In genomic region chr11:697028-697491, GRCh38 we compare ENCODE assay signal across 8 cellular contexts. TPM values are rescaled to one million over a fixed set of nuclear protein-coding genes. Genes with fewer than 3 reads are reported as not detected.
A peak's percentile ranks its signal among the peaks of the same experiment; 100 is the strongest.
DNase-seq lines count a peak whose midpoint lies in the region; FAIRE-seq and TF ChIP-seq lines count a peak whose summit lies in the region.

No MANE protein-coding gene starts in this region.

- no peaks in the 10 kb centered on the region for H3K27me3 Mint-ChIP-seq in activated naive CD4-positive, alpha-beta T cell treated with anti-CD3 and anti-CD28 coated beads, Interleukin-2, amount 50 U/mL, for 24 hours
- H3K27me3 Mint-ChIP-seq in activated CD4-positive, alpha-beta memory T cell treated with anti-CD3 and anti-CD28 coated beads, Interleukin-2, amount 10 ng/mL, durations not matched to agents 7 days and 5 days = no peaks in the 10 kb centered on the region

- H3K36me3 Mint-ChIP-seq in activated naive CD4-positive, alpha-beta T cell treated with anti-CD3 and anti-CD28 coated beads, Interleukin-2, amount 50 U/mL, for 24 hours = no peaks in the 10 kb centered on the region
- peaks cover 28% of the 10 kb centered on the region for H3K36me3 Mint-ChIP-seq in activated CD4-positive, alpha-beta memory T cell treated with anti-CD3 and anti-CD28 coated beads, Interleukin-2, amount 10 ng/mL, durations not matched to agents 7 days and 5 days (ENCODE audit: low read depth)

- peak; percentile 92 for FAIRE-seq in keratinocyte (lab: Jason Lieb, UNC)

- no peaks in the 10 kb centered on the region for H3K9me3 ChIP-seq in keratinocyte (ENCODE audit: control insufficient read depth, low read depth, low read length)
- H3K9me3 ChIP-seq in tibial artery = no peaks in the 10 kb centered on the region

- POLR2A ChIA-PET in activated CD4-positive, alpha-beta memory T cell treated with anti-CD3 and anti-CD28 coated beads, Interleukin-2, amount 10 ng/mL, durations not matched to agents 7 days and 5 days (lab: Charles Lee) = interaction anchor here (0.6 to 3.5 kb wide), 7 partner anchors 9 to 143 kb away, joined by 3 to 28 read pairs (median 10); partner anchors contain the start of genes EPS8L2 and PHRF1

- H3K4me2 ChIP-seq in keratinocyte (ENCODE audit: control insufficient read depth, extremely low read depth, insufficient read depth, low read depth, low read length) = peak overlapping the region; percentile 83

- peaks cover 34% of the 10 kb centered on the region for H3K4me1 Mint-ChIP-seq in activated naive CD4-positive, alpha-beta T cell treated with anti-CD3 and anti-CD28 coated beads, Interleukin-2, amount 50 U/mL, for 24 hours
- peaks cover 38% of the 10 kb centered on the region for H3K4me1 Mint-ChIP-seq in activated CD4-positive, alpha-beta memory T cell treated with anti-CD3 and anti-CD28 coated beads, Interleukin-2, amount 10 ng/mL, durations not matched to agents 7 days and 5 days

- peak overlapping the region; percentile 99 for H3K9ac ChIP-seq in keratinocyte (ENCODE audit: control insufficient read depth, extremely low read depth, insufficient read depth, low read length)

- H3K79me2 ChIP-seq in keratinocyte (ENCODE audit: control insufficient read depth, insufficient read depth, low read length) = peaks cover 36% of the 10 kb centered on the region

- DNase-seq in activated naive CD4-positive, alpha-beta T cell (lab: John Stamatoyannopoulos, UW) = no peak
- DNase-seq in activated CD4-positive, alpha-beta memory T cell treated with anti-CD3 and anti-CD28 coated beads, Interleukin-2, amount 10 ng/mL, durations not matched to agents 7 days and 5 days = no peak
- DNase-seq in keratinocyte (ENCODE audit: low read depth, low spot score) = no peak
- no peak for DNase-seq in tibial artery
- no peak for DNase-seq in mesenteric fat pad (ENCODE audit: low spot score)
- no peak for DNase-seq in NCI-H187 (lab: John Stamatoyannopoulos, UW)
- DNase-seq in DMS53 (lab: John Stamatoyannopoulos, UW) = no peak

- H3K27me3 ChIP-seq in keratinocyte (ENCODE audit: control insufficient read depth, extremely low read depth, insufficient read depth, low read length) (no peaks in the 10 kb centered on the region), tibial artery (no peaks in the 10 kb centered on the region)

- H2AFZ ChIP-seq in keratinocyte (ENCODE audit: control insufficient read depth, low read length) = no peak overlapping the region

- TF ChIP-seq CTCF in keratinocyte (optimal IDR thresholded peaks at IDR 0.05 in 1 of 3, IDR thresholded peaks at IDR 0.05 in 1 of 3, conservative IDR thresholded peaks at IDR 0.05 in 1 of 3; ENCODE audit: extremely low read depth in 1 of 3, insufficient read depth in 2 of 3, low read length in 3 of 3) (no peak), tibial artery (IDR thresholded peaks at IDR 0.05) (no peak)

- CTCF ChIA-PET in activated CD4-positive, alpha-beta memory T cell treated with anti-CD3 and anti-CD28 coated beads, Interleukin-2, amount 10 ng/mL, durations not matched to agents 7 days and 5 days (lab: Charles Lee) = interaction anchor here (0.7 to 4.5 kb wide), 8 partner anchors 10 to 249 kb away, joined by 3 to 34 read pairs (median 4); no protein-coding TSS in a partner anchor

- peak overlapping the region; percentile 81 for H3K27ac Mint-ChIP-seq in activated naive CD4-positive, alpha-beta T cell treated with anti-CD3 and anti-CD28 coated beads, Interleukin-2, amount 50 U/mL, for 24 hours
- H3K27ac Mint-ChIP-seq in activated CD4-positive, alpha-beta memory T cell treated with anti-CD3 and anti-CD28 coated beads, Interleukin-2, amount 10 ng/mL, durations not matched to agents 7 days and 5 days = peak overlapping the region; percentile 58

- dilution Hi-C loops in keratinocyte (cut with MboI; ENCODE audit: extremely low pct_ligation_motif_present, low sequenced_read_pairs) = no loop called here

- no peaks in the 10 kb centered on the region for H3K9me3 Mint-ChIP-seq in activated naive CD4-positive, alpha-beta T cell treated with anti-CD3 and anti-CD28 coated beads, Interleukin-2, amount 50 U/mL, for 24 hours
- no peaks in the 10 kb centered on the region for H3K9me3 Mint-ChIP-seq in activated CD4-positive, alpha-beta memory T cell treated with anti-CD3 and anti-CD28 coated beads, Interleukin-2, amount 10 ng/mL, durations not matched to agents 7 days and 5 days

- H3K36me3 ChIP-seq in keratinocyte (ENCODE audit: control insufficient read depth in 2 of 2, extremely low read depth in 1 of 2, insufficient read depth in 2 of 2, low read length in 2 of 2) (peaks cover 9 to 25% of the 10 kb centered on the region in 2 experiments), tibial artery (peaks cover 0 to 22% (median 11%) of the 10 kb centered on the region in 3 donors)

- H3K4me3 ChIP-seq in keratinocyte (ENCODE audit: control insufficient read depth in 2 of 3, extremely low read depth in 1 of 3, insufficient read depth in 2 of 3, low read depth in 1 of 3, low read length in 3 of 3) = peak overlapping the region; percentile 62 to 91 (median 83)
- peak overlapping the region; percentile 93 to 94 for H3K4me3 ChIP-seq in tibial artery

- H3K27ac ChIP-seq in keratinocyte (ENCODE audit: control insufficient read depth, insufficient read depth, low read length) = peak overlapping the region; percentile 97
- H3K27ac ChIP-seq in tibial artery = peak overlapping the region; percentile 95 to 99

- H3K9me1 ChIP-seq in keratinocyte (ENCODE audit: control insufficient read depth, extremely low read depth, insufficient read depth, low read length) = no peaks in the 10 kb centered on the region

- H3K4me3 Mint-ChIP-seq in activated naive CD4-positive, alpha-beta T cell treated with anti-CD3 and anti-CD28 coated beads, Interleukin-2, amount 50 U/mL, for 24 hours = peak overlapping the region; percentile 53
- H3K4me3 Mint-ChIP-seq in activated CD4-positive, alpha-beta memory T cell treated with anti-CD3 and anti-CD28 coated beads, Interleukin-2, amount 10 ng/mL, durations not matched to agents 7 days and 5 days = peak overlapping the region; percentile 41

- H4K20me1 ChIP-seq in keratinocyte (ENCODE audit: control insufficient read depth, extremely low read depth, insufficient read depth, low read length) = no peaks in the 10 kb centered on the region

- H3K4me1 ChIP-seq in keratinocyte (ENCODE audit: control insufficient read depth, extremely low read depth, insufficient read depth, low read length) = peaks cover 47% of the 10 kb centered on the region
- peaks cover 0 to 51% (median 33%) of the 10 kb centered on the region in 4 donors for H3K4me1 ChIP-seq in tibial artery

- intact Hi-C loops in tibial artery (cut with DNase I; ENCODE audit: low total_unique reads) = no loop called here

RNA-seq across cellular contexts. Expression of gene TMEM80, which starts 1.4 kb away (rescaled TPM):
- 10 to 100 TPM; 22.6 to 25.3 TPM for total RNA-seq in activated CD4-positive, alpha-beta memory T cell treated with anti-CD3 and anti-CD28 coated beads, Interleukin-2, amount 10 ng/mL, durations not matched to agents 7 days and 5 days
- polyA plus RNA-seq in keratinocyte = 19.5 to 32.8 TPM (median 29.8 TPM) in 3 replicates
- 7.4 TPM for polyA plus RNA-seq in keratinocyte (2011; ENCODE audit: low read depth)
- polyA plus RNA-seq in keratinocyte (2011; cell fraction: cytosol; rRNA removed) = 17.3 and 20.2 TPM in 2 replicates
- 53.4 and 59.4 TPM in 2 replicates for polyA plus RNA-seq in keratinocyte (2011; cell fraction: nucleus; rRNA removed)
- polyA plus RNA-seq in keratinocyte (2012; ENCODE audit: low replicate concordance) = 14.1 and 55.6 TPM in 2 replicates
- 5.0 to 15.5 TPM (median 11.2 TPM) in 3 replicates for polyA minus RNA-seq in keratinocyte
- 13.4 TPM for polyA minus RNA-seq in keratinocyte (2011; cell fraction: cytosol; rRNA and poly(A)+ RNA removed)
- 11.3 and 12.3 TPM in 2 replicates for polyA minus RNA-seq in keratinocyte (2011; cell fraction: nucleus; rRNA and poly(A)+ RNA removed)
- total RNA-seq in mesenteric fat pad = 14.6 TPM

RNA-seq across cellular contexts. Expression of gene DEAF1, which starts 2.0 kb away (rescaled TPM):
- 10 to 100 TPM; 33.0 to 34.2 TPM for total RNA-seq in activated CD4-positive, alpha-beta memory T cell treated with anti-CD3 and anti-CD28 coated beads, Interleukin-2, amount 10 ng/mL, durations not matched to agents 7 days and 5 days
- polyA plus RNA-seq in keratinocyte = 8.1 to 13.1 TPM (median 8.2 TPM) in 3 replicates
- polyA plus RNA-seq in keratinocyte (2011; ENCODE audit: low read depth) = 15.0 TPM
- 5.6 and 15.1 TPM in 2 replicates for polyA plus RNA-seq in keratinocyte (2011; cell fraction: cytosol; rRNA removed)
- 12.8 and 17.6 TPM in 2 replicates for polyA plus RNA-seq in keratinocyte (2011; cell fraction: nucleus; rRNA removed)
- 14.6 and 24.8 TPM in 2 replicates for polyA plus RNA-seq in keratinocyte (2012; ENCODE audit: low replicate concordance)
- 8.6 to 13.3 TPM (median 10.6 TPM) in 3 replicates for polyA minus RNA-seq in keratinocyte
- 24.6 TPM for polyA minus RNA-seq in keratinocyte (2011; cell fraction: cytosol; rRNA and poly(A)+ RNA removed)
- 16.9 and 23.3 TPM in 2 replicates for polyA minus RNA-seq in keratinocyte (2011; cell fraction: nucleus; rRNA and poly(A)+ RNA removed)
- 25.9 TPM for total RNA-seq in mesenteric fat pad

RNA-seq across cellular contexts. Expression of gene EPS8L2, which starts 9.0 kb away (rescaled TPM):
- 10 to 100 TPM; 16.2 to 19.4 TPM for total RNA-seq in activated CD4-positive, alpha-beta memory T cell treated with anti-CD3 and anti-CD28 coated beads, Interleukin-2, amount 10 ng/mL, durations not matched to agents 7 days and 5 days
- 81.4 to 297 TPM (median 114 TPM) in 3 replicates for polyA plus RNA-seq in keratinocyte
- polyA plus RNA-seq in keratinocyte (2011; ENCODE audit: low read depth) = 308 TPM
- 64.7 and 134 TPM in 2 replicates for polyA plus RNA-seq in keratinocyte (2011; cell fraction: cytosol; rRNA removed)
- 499 and 646 TPM in 2 replicates for polyA plus RNA-seq in keratinocyte (2011; cell fraction: nucleus; rRNA removed)
- 119 and 230 TPM in 2 replicates for polyA plus RNA-seq in keratinocyte (2012; ENCODE audit: low replicate concordance)
- 97.2 to 114 TPM (median 110 TPM) in 3 replicates for polyA minus RNA-seq in keratinocyte
- 140 TPM for polyA minus RNA-seq in keratinocyte (2011; cell fraction: cytosol; rRNA and poly(A)+ RNA removed)
- polyA minus RNA-seq in keratinocyte (2011; cell fraction: nucleus; rRNA and poly(A)+ RNA removed) = 100 and 132 TPM in 2 replicates
- 12.1 TPM for total RNA-seq in mesenteric fat pad

RNA-seq across cellular contexts. Expression of gene TALDO1, which starts 50.2 kb away (rescaled TPM):
- 100 to 1,000 TPM; 215 to 224 TPM for total RNA-seq in activated CD4-positive, alpha-beta memory T cell treated with anti-CD3 and anti-CD28 coated beads, Interleukin-2, amount 10 ng/mL, durations not matched to agents 7 days and 5 days
- polyA plus RNA-seq in keratinocyte = 162 to 200 TPM (median 170 TPM) in 3 replicates
- 214 TPM for polyA plus RNA-seq in keratinocyte (2011; ENCODE audit: low read depth)
- 138 and 195 TPM in 2 replicates for polyA plus RNA-seq in keratinocyte (2011; cell fraction: cytosol; rRNA removed)
- 132 and 133 TPM in 2 replicates for polyA plus RNA-seq in keratinocyte (2011; cell fraction: nucleus; rRNA removed)
- polyA plus RNA-seq in keratinocyte (2012; ENCODE audit: low replicate concordance) = 207 and 214 TPM in 2 replicates
- polyA minus RNA-seq in keratinocyte = 82.7 to 124 TPM (median 97.7 TPM) in 3 replicates
- polyA minus RNA-seq in keratinocyte (2011; cell fraction: cytosol; rRNA and poly(A)+ RNA removed) = 164 TPM
- 31.6 and 36.6 TPM in 2 replicates for polyA minus RNA-seq in keratinocyte (2011; cell fraction: nucleus; rRNA and poly(A)+ RNA removed)
- 277 TPM for total RNA-seq in mesenteric fat pad

RNA-seq across cellular contexts. Expression of gene DRD4, which starts 60.0 kb away (rescaled TPM):
- total RNA-seq in activated CD4-positive, alpha-beta memory T cell treated with anti-CD3 and anti-CD28 coated beads, Interleukin-2, amount 10 ng/mL, durations not matched to agents 7 days and 5 days = under 1 TPM; 0.18 to 0.20 TPM
- polyA plus RNA-seq in keratinocyte = not detected in 3 replicates
- polyA plus RNA-seq in keratinocyte (2011; ENCODE audit: low read depth) = 0.39 TPM
- polyA plus RNA-seq in keratinocyte (2011; cell fraction: cytosol; rRNA removed) = not detected in 2 replicates
- polyA plus RNA-seq in keratinocyte (2011; cell fraction: nucleus; rRNA removed) = 0.09 TPM in 1 of 2 replicates, not detected in the other
- polyA plus RNA-seq in keratinocyte (2012; ENCODE audit: low replicate concordance) = 0.10 and 0.20 TPM in 2 replicates
- polyA minus RNA-seq in keratinocyte = not detected in 3 replicates
- not detected for polyA minus RNA-seq in keratinocyte (2011; cell fraction: cytosol; rRNA and poly(A)+ RNA removed)
- not detected in 2 replicates for polyA minus RNA-seq in keratinocyte (2011; cell fraction: nucleus; rRNA and poly(A)+ RNA removed)
- 0.71 TPM for total RNA-seq in mesenteric fat pad
